In genomic region chr21:44815852-44816628, GRCh38 we compare ENCODE assay signal across 11 cellular contexts. TPM values are rescaled to one million over a fixed set of nuclear protein-coding genes. Genes with fewer than 3 reads are reported as not detected.
DNase-seq lines count a peak whose midpoint lies in the region; ATAC-seq and TF ChIP-seq lines count a peak whose summit lies in the region.
"Had no signal": no experiment of that assay in that cellular context is flagged by ENCODE, and none has a peak within 500 bp of the region (broad histone marks: within the 10 kb centered on the region; RNA-seq: fewer than 3 reads in every experiment).

No MANE protein-coding gene starts in this region.

- H3K27me3 ChIP-seq in ACC112 (ENCODE audit: insufficient read depth, low read length) (no peaks in the 10 kb centered on the region), DND-41 (ENCODE audit: insufficient read depth, low read length, poor library complexity) (no peaks in the 10 kb centered on the region), smooth muscle cell (ENCODE audit: low read depth) (no peaks in the 10 kb centered on the region), transverse colon (no peaks in the 10 kb centered on the region), lower lobe of right lung (ENCODE audit: low read depth) (no peaks in the 10 kb centered on the region)

- no peak for DNase-seq in DND-41
- DNase-seq in memory B cell (ENCODE audit: low spot score in 2 of 2) = no peak
- DNase-seq in smooth muscle cell (lab: John Stamatoyannopoulos, UW; ENCODE audit: unreplicated experiment) = no peak
- no peak for DNase-seq in transverse colon
- DNase-seq in lower lobe of right lung = no peak
- DNase-seq: DMS79 treated with DMSO at 0.1 percent for 48 hours, NCI-H1048, OCI-M1 had no signal

- H3K27me3 Mint-ChIP-seq in activated T-helper 17 cell treated with anti-CD3 and anti-CD28 coated beads, Interleukin-2, amount 50 U/mL, for 72 hours = no peaks in the 10 kb centered on the region
- no peaks in the 10 kb centered on the region for H3K27me3 Mint-ChIP-seq in memory B cell

- intact Hi-C loops in transverse colon (cut with DNase I; ENCODE audit: low total_unique reads) = loop anchor here (10.0 kb wide), 1 partner anchor 59 kb away; the partner anchor contains the start of gene PTTG1IP
- intact Hi-C loops in lower lobe of right lung (cut with DNase I) = no loop called here

- TF ChIP-seq CTCF in DND-41 (IDR thresholded peaks at IDR 0.05; ENCODE audit: borderline replicate concordance, extremely low read depth, low read length, poor library complexity, severe bottlenecking) = no peak
- no peak for TF ChIP-seq CTCF in smooth muscle cell (IDR thresholded peaks at IDR 0.05; ENCODE audit: borderline replicate concordance, insufficient read depth, poor library complexity, severe bottlenecking)
- no peak for TF ChIP-seq CTCF in transverse colon (IDR thresholded peaks at IDR 0.05)
- TF ChIP-seq CTCF in lower lobe of right lung (IDR thresholded peaks at IDR 0.05) = no peak

- H3K79me2 ChIP-seq in ACC112 (ENCODE audit: control insufficient read depth, insufficient read depth, low read length, unreplicated experiment) (peaks cover 63% of the 10 kb centered on the region), DND-41 (ENCODE audit: insufficient read depth, low read length) (peaks cover 65% of the 10 kb centered on the region), smooth muscle cell (ENCODE audit: low read depth) (peaks cover 33% of the 10 kb centered on the region)

- in situ Hi-C loops in transverse colon (cut with MboI; ENCODE audit: low pct_ligation_motif_present in 1 of 4, low pct_unique_long_range_greater_than_20kb in 1 of 4, low sequenced_read_pairs in 3 of 4) = loop anchor here in 1 of 4 donors (25.0 kb wide), 1 partner anchor 121 kb away; the partner anchor contains the start of gene SLX9

- peak overlapping the region; percentile 92; the same call in 1 of the 2 replicates for H3K4me3 ChIP-seq in ACC112 (ENCODE audit: low read depth, low read length)
- peak overlapping the region in 1 of 2 experiments; percentile 19; a peak in 2 of 4 replicates for H3K4me3 ChIP-seq in DND-41 (ENCODE audit: low read depth in 1 of 2, low read length in 2 of 2)
- no peak overlapping the region for H3K4me3 ChIP-seq in smooth muscle cell
- no peak overlapping the region for H3K4me3 ChIP-seq in transverse colon
- no peak overlapping the region for H3K4me3 ChIP-seq in lower lobe of right lung

- H3K36me3 ChIP-seq in ACC112 (ENCODE audit: insufficient read depth, low read length) (no peaks in the 10 kb centered on the region), DND-41 (ENCODE audit: insufficient read depth, low read length) (peaks cover 56% of the 10 kb centered on the region), smooth muscle cell (ENCODE audit: low read depth) (no peaks in the 10 kb centered on the region), transverse colon (no peaks in the 10 kb centered on the region), lower lobe of right lung (peaks cover 19% of the 10 kb centered on the region)

- no peak for TF ChIP-seq EP300 in transverse colon (IDR thresholded peaks at IDR 0.05; ENCODE audit: low read depth)

- no peak overlapping the region for H3K27ac ChIP-seq in ACC112 (ENCODE audit: low read depth, low read length)
- no peak overlapping the region for H3K27ac ChIP-seq in DND-41 (ENCODE audit: low read length)
- no peak overlapping the region for H3K27ac ChIP-seq in smooth muscle cell (ENCODE audit: low read depth)
- H3K27ac ChIP-seq in transverse colon = no peak overlapping the region
- no peak overlapping the region for H3K27ac ChIP-seq in lower lobe of right lung

- 83% methylated on average over 10 of the region's 10 CpGs for WGBS in smooth muscle cell (ENCODE audit: low lambda C conversion rate)
- WGBS in transverse colon (ENCODE audit: low coverage in 1 of 2), 2 donors = 83% methylated on average over 10 of the region's 10 CpGs; no CpG with 5 or more reads in 1 of the 2 donors

- H3K9me3 Mint-ChIP-seq in activated T-helper 17 cell treated with anti-CD3 and anti-CD28 coated beads, Interleukin-2, amount 50 U/mL, for 72 hours = no peaks in the 10 kb centered on the region
- H3K9me3 Mint-ChIP-seq in memory B cell = peaks cover 2% of the 10 kb centered on the region

- H4K20me1 ChIP-seq in DND-41 (ENCODE audit: insufficient read depth, low read length) (peaks cover 63% of the 10 kb centered on the region), smooth muscle cell (ENCODE audit: low read depth) (peaks cover 65% of the 10 kb centered on the region)

- H3K4me1 ChIP-seq in ACC112 (ENCODE audit: control insufficient read depth, insufficient read depth, low read length, unreplicated experiment) = peaks cover 23% of the 10 kb centered on the region
- H3K4me1 ChIP-seq in DND-41 (ENCODE audit: insufficient read depth, low read length) = peaks cover 42% of the 10 kb centered on the region
- H3K4me1 ChIP-seq in smooth muscle cell (ENCODE audit: low read depth) = no peaks in the 10 kb centered on the region
- H3K4me1 ChIP-seq in transverse colon = peaks cover 6 to 28% (median 16%) of the 10 kb centered on the region in 4 donors
- peaks cover 38% of the 10 kb centered on the region for H3K4me1 ChIP-seq in lower lobe of right lung

- H3K4me3 Mint-ChIP-seq in activated T-helper 17 cell treated with anti-CD3 and anti-CD28 coated beads, Interleukin-2, amount 50 U/mL, for 72 hours = peak overlapping the region; percentile 78
- H3K4me3 Mint-ChIP-seq in memory B cell = peak overlapping the region; percentile 90

- H3K4me1 Mint-ChIP-seq in activated T-helper 17 cell treated with anti-CD3 and anti-CD28 coated beads, Interleukin-2, amount 50 U/mL, for 72 hours = peaks cover 10% of the 10 kb centered on the region
- peaks cover 7% of the 10 kb centered on the region for H3K4me1 Mint-ChIP-seq in memory B cell

- no peaks in the 10 kb centered on the region for H3F3A ChIP-seq in smooth muscle cell (ENCODE audit: low read depth)

- H3K9ac ChIP-seq in DND-41 (ENCODE audit: low read depth, low read length) = peak overlapping the region; percentile 2; the same call in 1 of the 2 replicates
- H3K9ac ChIP-seq in smooth muscle cell (ENCODE audit: low read depth) = no peak overlapping the region

- no peak for ATAC-seq in DND-41 (ENCODE audit: insufficient read depth, low read depth)
- no peak for ATAC-seq in activated T-helper 17 cell treated with anti-CD3 and anti-CD28 coated beads, Interleukin-2, amount 50 U/mL, for 72 hours (replicated peaks)
- no peak for ATAC-seq in memory B cell (ENCODE audit: low read depth)
- ATAC-seq in GM19351 (IDR thresholded peaks at IDR 0.05; ENCODE audit: unreplicated experiment) = no peak
- ATAC-seq in lower lobe of right lung = no peak

- TF ChIP-seq POLR2A in transverse colon (IDR thresholded peaks at IDR 0.05) = no peak

- peak overlapping the region; percentile 62 for H3K27ac Mint-ChIP-seq in activated T-helper 17 cell treated with anti-CD3 and anti-CD28 coated beads, Interleukin-2, amount 50 U/mL, for 72 hours
- H3K27ac Mint-ChIP-seq in memory B cell = peak overlapping the region; percentile 67

- H2AFZ ChIP-seq in ACC112 (ENCODE audit: low read length, unreplicated experiment) (no peak overlapping the region), DND-41 (ENCODE audit: low read depth, low read length) (no peak overlapping the region), smooth muscle cell (ENCODE audit: low read depth) (no peak overlapping the region)

- H3K9me3 ChIP-seq in DND-41 (ENCODE audit: insufficient read depth, low read length, severe bottlenecking) = no peaks in the 10 kb centered on the region
- H3K9me3 ChIP-seq in smooth muscle cell (replicated peaks; ENCODE audit: low read depth) = no peaks in the 10 kb centered on the region
- H3K9me3 ChIP-seq in transverse colon = no peaks in the 10 kb centered on the region
- no peaks in the 10 kb centered on the region for H3K9me3 ChIP-seq in lower lobe of right lung

- H3K4me2 ChIP-seq in DND-41 (ENCODE audit: insufficient read depth, low read length) = peak overlapping the region; percentile 98
- no peak overlapping the region for H3K4me2 ChIP-seq in smooth muscle cell

- peaks cover 29% of the 10 kb centered on the region for H3K36me3 Mint-ChIP-seq in activated T-helper 17 cell treated with anti-CD3 and anti-CD28 coated beads, Interleukin-2, amount 50 U/mL, for 72 hours (ENCODE audit: low read depth)
- H3K36me3 Mint-ChIP-seq in memory B cell = peaks cover 5% of the 10 kb centered on the region

RNA-seq across cellular contexts. Expression of gene SUMO3, which starts 1.8 kb away (rescaled TPM):
- 10 to 100 TPM; 52.6 to 86.2 TPM for total RNA-seq in activated T-helper 17 cell treated with anti-CD3 and anti-CD28 coated beads, Interleukin-2, amount 50 U/mL, for 72 hours
- total RNA-seq in smooth muscle cell (82.8 and 87.9 TPM in 2 replicates), transverse colon (10 to 100 TPM; 18.3 to 56.7 (median 38.1) TPM), lower lobe of right lung (88.2 TPM)
- polyA plus RNA-seq in smooth muscle cell = 116 and 124 TPM in 2 replicates

RNA-seq across cellular contexts. Expression of gene UBE2G2, which starts 14.4 kb away (rescaled TPM):
- total RNA-seq in activated T-helper 17 cell treated with anti-CD3 and anti-CD28 coated beads, Interleukin-2, amount 50 U/mL, for 72 hours = 100 to 1,000 TPM in 1 of 2 donors, 10 to 100 TPM in 1; 88.9 to 136 TPM
- total RNA-seq in smooth muscle cell (34.1 and 35.6 TPM in 2 replicates), transverse colon (10 to 100 TPM; 40.8 to 78.0 (median 60.5) TPM), lower lobe of right lung (76.9 TPM)
- 33.1 and 38.0 TPM in 2 replicates for polyA plus RNA-seq in smooth muscle cell

RNA-seq across cellular contexts. Expression of gene PTTG1IP, which starts 57.5 kb away (rescaled TPM):
- 10 to 100 TPM; 76.5 to 78.8 TPM for total RNA-seq in activated T-helper 17 cell treated with anti-CD3 and anti-CD28 coated beads, Interleukin-2, amount 50 U/mL, for 72 hours
- total RNA-seq in smooth muscle cell = 331 and 369 TPM in 2 replicates
- 314 and 340 TPM in 2 replicates for polyA plus RNA-seq in smooth muscle cell
- total RNA-seq in transverse colon = 100 to 1,000 TPM; 157 to 552 (median 288) TPM
- 209 TPM for total RNA-seq in lower lobe of right lung
